ENCODE assay signal across 17 cellular contexts in genomic region chr6:145668844-145669243, GRCh38.
"Had no signal": no experiment of that assay in that cellular context is flagged by ENCODE, and none has a peak within 500 bp of the region (broad histone marks: within the 10 kb centered on the region; RNA-seq: fewer than 3 reads in every experiment).

No MANE protein-coding gene starts in this region.

- H3K36me3 ChIP-seq: prostate gland, right atrium auricular region, transverse colon, uterus had no signal

- FAIRE-seq: colon, endometrium, kidney had no signal

- DNase-seq: activated CD4-positive, alpha-beta T cell treated with anti-CD3 and anti-CD28 coated beads, Interleukin-2, amount 50 U/mL, for 48 hours; activated gamma-delta T cell; kidney; left lung; stimulated activated CD4-positive, alpha-beta T cell treated with anti-CD3 and anti-CD28 coated beads, Interleukin-2, amount 100 ng/mL, for 48 hours; stimulated activated naive CD8-positive, alpha-beta T cell treated with anti-CD3 and anti-CD28 coated beads, Interleukin-15, amount 100 ng/mL, for 72 hours; T-helper 2 cell; transverse colon; uterus had no signal

- H3K27me3 ChIP-seq: esophagus muscularis mucosa, left lung, right atrium auricular region, suprapubic skin, transverse colon, uterus had no signal

- H3K4me1 ChIP-seq: left lung, prostate gland, suprapubic skin, uterus had no signal

- H3K27ac ChIP-seq: left lung, prostate gland, right atrium auricular region, skin epidermis, suprapubic skin, transverse colon, uterus, VCaP had no signal

- H3K9me3 ChIP-seq: esophagus muscularis mucosa, left lung, prostate gland, right atrium auricular region, suprapubic skin, transverse colon, uterus had no signal

- H3K4me3 ChIP-seq: esophagus muscularis mucosa, left lung, prostate gland, right atrium auricular region, skin epidermis, suprapubic skin, transverse colon, uterus had no signal
